In genomic region chr6:153129873-153130514, GRCh38 we compare ENCODE assay signal across 8 cellular contexts. TPM values are rescaled to one million over a fixed set of nuclear protein-coding genes. Genes with fewer than 3 reads are reported as not detected.
DNase-seq lines count a peak whose midpoint lies in the region; ATAC-seq and TF ChIP-seq lines count a peak whose summit lies in the region.

No MANE protein-coding gene starts in this region.

- H3K27me3 ChIP-seq in BE2C (no peaks in the 10 kb centered on the region), HCT116 (ENCODE audit: insufficient read depth, low read length) (no peaks in the 10 kb centered on the region; the same call in 1 of the 2 replicates), skeletal muscle satellite cell (ENCODE audit: control insufficient read depth, insufficient read depth, low read length) (no peaks in the 10 kb centered on the region), adrenal gland (peaks cover 27% of the 10 kb centered on the region)

- peaks cover 41% of the 10 kb centered on the region for H3K27me3 Mint-ChIP-seq in activated naive CD8-positive, alpha-beta T cell treated with anti-CD3 and anti-CD28 coated beads, Interleukin-2, amount 50 U/mL, for 24 hours

- DNase-seq in BE2C = peak; percentile 42
- no peak for DNase-seq in HCT116 (ENCODE audit: low read depth, low spot score)
- DNase-seq in activated naive CD8-positive, alpha-beta T cell treated with anti-CD3 and anti-CD28 coated beads, Interleukin-2, amount 50 U/mL, for 24 hours = no peak
- no peak for DNase-seq in adrenal gland

- H3K9me3 ChIP-seq in BE2C = no peaks in the 10 kb centered on the region
- no peaks in the 10 kb centered on the region for H3K9me3 ChIP-seq in HCT116 (ENCODE audit: control insufficient read depth in 1 of 2, insufficient read depth in 1 of 2, low read depth in 1 of 2, low read length in 2 of 2)
- no peaks in the 10 kb centered on the region for H3K9me3 ChIP-seq in skeletal muscle satellite cell (replicated peaks; ENCODE audit: low read length)
- no peaks in the 10 kb centered on the region for H3K9me3 ChIP-seq in adrenal gland (replicated peaks in 1 of 3)

- POLR2A ChIA-PET in HCT116 (lab: Charles Lee) = no interaction called here

- RAD21 ChIA-PET in HCT116 (lab: Charles Lee; ENCODE audit: low non-redundant PET in 1 of 2, low total read pairs in 2 of 2, uncharacterized antibody in 2 of 2, unreplicated experiment in 2 of 2) = no interaction called here

- no peaks in the 10 kb centered on the region for H4K20me1 ChIP-seq in HCT116 (ENCODE audit: insufficient read depth)

- TF ChIP-seq RAD21 in HCT116 (IDR thresholded peaks at IDR 0.05; ENCODE audit: low read depth) = no peak

- TF ChIP-seq CTCF in BE2C (IDR thresholded peaks at IDR 0.05; ENCODE audit: low read depth, low read length) (no peak), HCT116 (IDR thresholded peaks at IDR 0.05 in 2 of 3, conservative IDR thresholded peaks at IDR 0.05 in 1 of 3; ENCODE audit: borderline replicate concordance in 1 of 3, insufficient read depth in 1 of 3, low read depth in 2 of 3, low read length in 2 of 3) (no peak), adrenal gland (IDR thresholded peaks at IDR 0.05) (no peak)

- H3K9me2 ChIP-seq in HCT116 (ENCODE audit: insufficient read depth) = no peaks in the 10 kb centered on the region

- H3K27ac Mint-ChIP-seq in activated naive CD8-positive, alpha-beta T cell treated with anti-CD3 and anti-CD28 coated beads, Interleukin-2, amount 50 U/mL, for 24 hours = no peak overlapping the region

- peak overlapping the region; percentile 95 for H3K4me3 ChIP-seq in BE2C (ENCODE audit: low read depth, low read length)
- peak overlapping the region; percentile 49 to 73 for H3K4me3 ChIP-seq in HCT116 (replicated peaks in 1 of 2; ENCODE audit: low read depth in 1 of 2, low read length in 2 of 2)
- H3K4me3 ChIP-seq in iPS-11a (ENCODE audit: low read depth, low read length) = peak overlapping the region; percentile 74
- peak overlapping the region; percentile 89 for H3K4me3 ChIP-seq in skeletal muscle satellite cell (ENCODE audit: low read length)
- H3K4me3 ChIP-seq in adrenal gland = peak overlapping the region in 1 of 4 donors; percentile 49

- TF ChIP-seq POLR2A in HCT116 (IDR thresholded peaks at IDR 0.05; ENCODE audit: borderline replicate concordance, extremely low read depth, insufficient read depth, insufficient read length) (no peak), adrenal gland (IDR thresholded peaks at IDR 0.05) (no peak)

- intact Hi-C loops in HCT116 (cut with micrococcal nuclease) = no loop called here
- intact Hi-C loops in adrenal gland (cut with DNase I) = no loop called here

- H3K4me2 ChIP-seq in HCT116 (ENCODE audit: low read length) (peak overlapping the region; percentile 74), skeletal muscle satellite cell (ENCODE audit: low read length) (peak overlapping the region; percentile 88)

- H3K27ac ChIP-seq in HCT116 (ENCODE audit: low read depth, low read length) (no peak overlapping the region), adrenal gland (no peak overlapping the region)

- no peaks in the 10 kb centered on the region for H3K9me3 Mint-ChIP-seq in activated naive CD8-positive, alpha-beta T cell treated with anti-CD3 and anti-CD28 coated beads, Interleukin-2, amount 50 U/mL, for 24 hours

- H3K4me1 ChIP-seq in BE2C (no peaks in the 10 kb centered on the region; the same call in 1 of the 2 replicates), HCT116 (ENCODE audit: control insufficient read depth in 1 of 2, insufficient read depth in 2 of 2, low read length in 2 of 2) (peaks cover 0 to 5% of the 10 kb centered on the region in 2 experiments; a peak in 1 of 4 replicates), skeletal muscle satellite cell (ENCODE audit: control insufficient read depth, insufficient read depth, low read length) (peaks cover 6% of the 10 kb centered on the region), adrenal gland (replicated peaks in 1 of 2) (peaks cover 14 to 15% of the 10 kb centered on the region in 2 donors)

- H3K36me3 ChIP-seq in BE2C = peaks cover 5% of the 10 kb centered on the region; the same call in 1 of the 2 replicates
- no peaks in the 10 kb centered on the region for H3K36me3 ChIP-seq in HCT116 (ENCODE audit: control insufficient read depth in 1 of 2, insufficient read depth in 2 of 2, low read length in 2 of 2)
- no peaks in the 10 kb centered on the region for H3K36me3 ChIP-seq in skeletal muscle satellite cell (ENCODE audit: insufficient read depth, low read length)
- H3K36me3 ChIP-seq in adrenal gland (replicated peaks in 1 of 2) = no peaks in the 10 kb centered on the region

- BruUV-seq in HCT116 (replicated peaks; lab: Mats Ljungman, UMichigan) = no TSS peak

- H3K4me3 Mint-ChIP-seq in activated naive CD8-positive, alpha-beta T cell treated with anti-CD3 and anti-CD28 coated beads, Interleukin-2, amount 50 U/mL, for 24 hours = peak overlapping the region; percentile 72

- 1 to 4% (median 1%) methylated on average over 22 to 53 of the region's 53 CpGs for WGBS in adrenal gland, 4 donors

- ATAC-seq in HCT116 (no peak), HG02852 (IDR thresholded peaks at IDR 0.05; ENCODE audit: unreplicated experiment) (no peak), GM18517 (IDR thresholded peaks at IDR 0.05; ENCODE audit: unreplicated experiment) (no peak)
- ATAC-seq in activated naive CD8-positive, alpha-beta T cell treated with anti-CD3 and anti-CD28 coated beads, Interleukin-2, amount 50 U/mL, for 24 hours = no peak

- peaks cover 9% of the 10 kb centered on the region for H3K4me1 Mint-ChIP-seq in activated naive CD8-positive, alpha-beta T cell treated with anti-CD3 and anti-CD28 coated beads, Interleukin-2, amount 50 U/mL, for 24 hours

- CTCF ChIA-PET in HCT116 (lab: Charles Lee) = no interaction called here

- no peak overlapping the region for H2AFZ ChIP-seq in HCT116 (ENCODE audit: low read depth, low read length, poor library complexity, severe bottlenecking)

- no peaks in the 10 kb centered on the region for H3K79me2 ChIP-seq in HCT116 (ENCODE audit: insufficient read depth, low read length)

- H3K36me3 Mint-ChIP-seq in activated naive CD8-positive, alpha-beta T cell treated with anti-CD3 and anti-CD28 coated beads, Interleukin-2, amount 50 U/mL, for 24 hours (ENCODE audit: low read depth) = no peaks in the 10 kb centered on the region

- H3K9ac ChIP-seq in HCT116 (ENCODE audit: low read length) = peak overlapping the region; percentile 53; the same call in 1 of the 2 replicates
- H3K9ac ChIP-seq in skeletal muscle satellite cell (ENCODE audit: low read depth, low read length) = peak overlapping the region; percentile 81

TF ChIP-seq in HCT116, 20 proteins besides CTCF, POLR2A, EP300 and RAD21:
- TF ChIP-seq REST (IDR thresholded peaks at IDR 0.05; ENCODE audit: low read depth) = no peak
- no peak for TF ChIP-seq ELF1 (IDR thresholded peaks at IDR 0.05; ENCODE audit: borderline replicate concordance, low read depth)
- TF ChIP-seq JUND (IDR thresholded peaks at IDR 0.05) = no peak
- TF ChIP-seq EGR1 (IDR thresholded peaks at IDR 0.05; ENCODE audit: low read depth) = no peak
- TF ChIP-seq ZFX (IDR thresholded peaks at IDR 0.05) = no peak
- TF ChIP-seq CBX3 (IDR thresholded peaks at IDR 0.05; ENCODE audit: low read depth) = no peak
- TF ChIP-seq YY1 (IDR thresholded peaks at IDR 0.05; ENCODE audit: extremely low read depth, insufficient replicate concordance, low read depth, low read length) = no peak
- no peak for TF ChIP-seq SRF (IDR thresholded peaks at IDR 0.05; ENCODE audit: low read depth)

RNA-seq across cellular contexts. Expression of gene RGS17, which starts 1.1 kb away (rescaled TPM):
- polyA plus RNA-seq in BE2C (2012; ENCODE audit: insufficient read depth, insufficient read length, low read depth) = 3.1 TPM
- total RNA-seq in HCT116 (2021; ENCODE audit: unreplicated experiment) = 3.9 TPM
- 0.89 and 1.2 TPM in 2 replicates for polyA plus RNA-seq in HCT116 (2012)
- total RNA-seq in skeletal muscle satellite cell (2012; rRNA removed) = 19.0 and 36.8 TPM in 2 replicates
- under 1 TPM in 3 of 8 donors, not detected in 5; under 0.01 to 0.39 (median 0.04) TPM for total RNA-seq in adrenal gland
- under 1 TPM; 0.10 to 0.29 (median 0.16) TPM for polyA plus RNA-seq in adrenal gland
